ENCODE assay signal across 1 cellular context in genomic region chr2:215022418-215022817, GRCh38.
TF ChIP-seq lines count a peak whose summit lies in the region.

No MANE protein-coding gene starts in this region.

TF ChIP-seq in WTC11, 78 proteins besides CTCF, POLR2A, EP300 and RAD21 (continued from another document):
- no peak for TF ChIP-seq ZBTB43 (CRISPR knock-in tag; IDR thresholded peaks at IDR 0.05)
- no peak for TF ChIP-seq JUN (CRISPR knock-in tag; IDR thresholded peaks at IDR 0.05)
- no peak for TF ChIP-seq ELF4 (CRISPR knock-in tag; IDR thresholded peaks at IDR 0.05; ENCODE audit: low read depth)
- TF ChIP-seq ZNF138 (CRISPR knock-in tag; conservative IDR thresholded peaks at IDR 0.05) = no peak
- TF ChIP-seq ZMAT4 (CRISPR knock-in tag; IDR thresholded peaks at IDR 0.05) = no peak
- no peak for TF ChIP-seq ATF3 (CRISPR knock-in tag; conservative IDR thresholded peaks at IDR 0.05)
